Comparison of ENCODE assay signal across 31 cellular contexts in the genomic region with DNA sequence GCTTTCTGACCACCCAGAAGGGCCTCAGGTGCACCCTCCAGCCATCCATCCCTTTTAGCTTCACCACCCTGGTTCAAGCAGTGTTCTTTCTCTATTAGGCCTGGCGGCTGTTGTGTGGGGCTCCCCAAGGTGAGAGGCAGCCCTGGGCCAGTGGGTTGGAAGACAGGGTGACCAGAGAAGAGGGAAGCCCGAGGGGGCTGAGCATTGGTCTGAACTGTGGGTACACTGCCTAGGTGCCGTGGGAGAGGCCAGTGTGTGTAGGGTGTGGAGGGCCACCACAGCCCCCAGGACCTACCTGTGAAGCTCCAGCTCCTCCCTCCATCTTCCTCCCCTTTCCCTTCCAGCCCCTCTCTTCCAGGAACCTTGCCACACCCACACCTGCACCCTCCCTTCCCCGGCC.
"Had no signal": no experiment of that assay in that cellular context is flagged by ENCODE, and none has a peak within 500 bp of the region (broad histone marks: within the 10 kb centered on the region; RNA-seq: fewer than 3 reads in every experiment).

No MANE protein-coding gene starts in this region.

- H3K4me1 ChIP-seq: ascending aorta had no signal

- H3K9me3 Mint-ChIP-seq: activated CD4-positive, alpha-beta T cell treated with anti-CD3 and anti-CD28 coated beads, Interleukin-2, amount 10 ng/mL, durations not matched to agents 7 days and 5 days; activated naive CD4-positive, alpha-beta T cell treated with anti-CD3 and anti-CD28 coated beads, Interleukin-2, amount 50 U/mL, for 24 hours; activated naive CD8-positive, alpha-beta T cell treated with anti-CD3 and anti-CD28 coated beads, Interleukin-2, amount 10 ng/mL, durations not matched to agents 7 days and 5 days; activated T-cell treated with anti-CD3 and anti-CD28 coated beads, Interleukin-2, amount 50 U/mL, for 4 hours; activated T-helper 1 cell treated with anti-CD3 and anti-CD28 coated beads, Interleukin-12 subunit alpha, Interleukin-12 subunit beta, Interleukin-2, Interleukin-4 antibody, amounts not matched to agents 30 ng/mL and 10 ng/mL and 1 ng/mL, durations not matched to agents 14 hours and 24 hours and 36 hours had no signal

- H3K9me3 ChIP-seq: ascending aorta, MG63, Peyer's patch had no signal

- DNase-seq: activated CD4-positive, alpha-beta T cell treated with anti-CD3 and anti-CD28 coated beads for 1 hour; activated CD4-positive, alpha-beta T cell treated with anti-CD3 and anti-CD28 coated beads, Interleukin-2, amount 10 ng/mL, durations not matched to agents 7 days and 5 days; activated CD4-positive, alpha-beta T cell treated with anti-CD3 and anti-CD28 coated beads, Interleukin-2, amount 50 U/mL, for 48 hours; activated CD4-positive, CD25-positive, alpha-beta regulatory T cell; activated CD8-positive, alpha-beta memory T cell treated with anti-CD3 and anti-CD28 coated beads, Interleukin-2, amount 50 U/mL, for 4 hours; activated gamma-delta T cell; activated naive CD4-positive, alpha-beta T cell treated with Interleukin-2 at 50 U/mL for 16 hours; activated naive CD8-positive, alpha-beta T cell treated with anti-CD3 and anti-CD28 coated beads, Interleukin-2, amount 10 ng/mL, durations not matched to agents 7 days and 5 days; activated T-cell treated with anti-CD3 and anti-CD28 coated beads for 4 hours; activated T-cell treated with anti-CD3 and anti-CD28 coated beads, Interleukin-2, amount 50 U/mL, for 4 hours; amygdala; Kasumi-1; KG1; MG63; NCI-H1048; NCI-H1105 treated with DMSO at 0.1 percent for 48 hours; NCI-H187 treated with DMSO at 0.1 percent for 48 hours; NCI-H2081 treated with DMSO at 0.1 percent for 48 hours; NCI-H226; NCI-H524 treated with DMSO at 0.1 percent for 48 hours; Right ventricle myocardium superior; SW 1271; T-helper 1 cell; T1000; WERI-Rb-1 had no signal

- H3K4me3 Mint-ChIP-seq: activated CD4-positive, alpha-beta T cell treated with anti-CD3 and anti-CD28 coated beads, Interleukin-2, amount 10 ng/mL, durations not matched to agents 7 days and 5 days; activated naive CD4-positive, alpha-beta T cell treated with anti-CD3 and anti-CD28 coated beads, Interleukin-2, amount 50 U/mL, for 24 hours; activated naive CD8-positive, alpha-beta T cell treated with anti-CD3 and anti-CD28 coated beads, Interleukin-2, amount 10 ng/mL, durations not matched to agents 7 days and 5 days; activated T-cell treated with anti-CD3 and anti-CD28 coated beads, Interleukin-2, amount 50 U/mL, for 4 hours; activated T-helper 1 cell treated with anti-CD3 and anti-CD28 coated beads, Interleukin-12 subunit alpha, Interleukin-12 subunit beta, Interleukin-2, Interleukin-4 antibody, amounts not matched to agents 30 ng/mL and 10 ng/mL and 1 ng/mL, durations not matched to agents 14 hours and 24 hours and 36 hours had no signal

- ATAC-seq: activated T-cell treated with anti-CD3 and anti-CD28 coated beads, Interleukin-2, amount 50 U/mL, for 4 hours had no signal

- H3K36me3 Mint-ChIP-seq: activated naive CD4-positive, alpha-beta T cell treated with anti-CD3 and anti-CD28 coated beads, Interleukin-2, amount 50 U/mL, for 24 hours; activated naive CD8-positive, alpha-beta T cell treated with anti-CD3 and anti-CD28 coated beads, Interleukin-2, amount 10 ng/mL, durations not matched to agents 7 days and 5 days had no signal

- H3K36me3 ChIP-seq: ascending aorta, cardiac muscle cell, MG63, Peyer's patch, WERI-Rb-1 had no signal

- H3K27ac Mint-ChIP-seq: activated CD4-positive, alpha-beta T cell treated with anti-CD3 and anti-CD28 coated beads, Interleukin-2, amount 10 ng/mL, durations not matched to agents 7 days and 5 days; activated naive CD8-positive, alpha-beta T cell treated with anti-CD3 and anti-CD28 coated beads, Interleukin-2, amount 10 ng/mL, durations not matched to agents 7 days and 5 days; activated T-helper 1 cell treated with anti-CD3 and anti-CD28 coated beads, Interleukin-12 subunit alpha, Interleukin-12 subunit beta, Interleukin-2, Interleukin-4 antibody, amounts not matched to agents 30 ng/mL and 10 ng/mL and 1 ng/mL, durations not matched to agents 14 hours and 24 hours and 36 hours had no signal

- H3K27ac ChIP-seq: ascending aorta, cardiac muscle cell, Peyer's patch, RWPE1, WERI-Rb-1 had no signal

- H3K4me3 ChIP-seq: ascending aorta, cardiac muscle cell, MG63, Peyer's patch had no signal

- H3K27me3 ChIP-seq: ascending aorta, cardiac muscle cell, MG63, Peyer's patch had no signal
